8 cellular contexts compared by ENCODE assay signal in genomic region chr10:116796910-116797513, GRCh38. TPM values are rescaled to one million over a fixed set of nuclear protein-coding genes. Genes with fewer than 3 reads are reported as not detected.
A peak's percentile ranks its signal among the peaks of the same experiment; 100 is the strongest.
DNase-seq lines count a peak whose midpoint lies in the region; ATAC-seq, FAIRE-seq and TF ChIP-seq lines count a peak whose summit lies in the region.

No MANE protein-coding gene starts in this region.

- H3K36me3 ChIP-seq in bronchial epithelial cell (ENCODE audit: control insufficient read depth, insufficient read depth, low read length): no peaks in the 10 kb centered on the region

- H3K9me3 Mint-ChIP-seq in WTC11: no peaks in the 10 kb centered on the region

- H3K4me1 Mint-ChIP-seq in WTC11: peaks cover 25% of the 10 kb centered on the region

- no peak overlapping the region for H3K27ac Mint-ChIP-seq in WTC11

- peak; percentile 91 for ATAC-seq in GM18498 (IDR thresholded peaks at IDR 0.05; ENCODE audit: unreplicated experiment)
- peak; percentile 67 for ATAC-seq in HG03025 (IDR thresholded peaks at IDR 0.05; ENCODE audit: low FRiP score, unreplicated experiment)
- ATAC-seq in WTC11: peak; percentile 89

- no peak for FAIRE-seq in bronchial epithelial cell (lab: Jason Lieb, UNC)

- no peak overlapping the region for H3K4me3 Mint-ChIP-seq in WTC11

- DNase-seq in 8988T (peak; percentile 60), NCI-H2107 treated with DMSO at 0.1 percent for 48 hours (lab: John Stamatoyannopoulos, UW; ENCODE audit: unreplicated experiment) (peak; percentile 8), WTC11 (ENCODE audit: low spot score) (peak; percentile 86), bronchial epithelial cell (ENCODE audit: low read depth) (peak; percentile 48), kidney tubule cell (ENCODE audit: low spot score) (peak; percentile 76)
- peak; percentile 53 to 68 for DNase-seq in stimulated activated CD4-positive, alpha-beta T cell treated with anti-CD3 and anti-CD28 coated beads, Interleukin-4, amount 100 ng/mL, for 4 hours

- peaks cover 1% of the 10 kb centered on the region for H3K27me3 ChIP-seq in bronchial epithelial cell (ENCODE audit: control insufficient read depth, insufficient read depth, low read length)

- CTCF ChIA-PET in WTC11 (lab: Charles Lee): interaction anchor here (0.6 to 4.3 kb wide), 34 partner anchors 10 to 379 kb away, joined by 3 to 99 read pairs (median 4); partner anchors contain the start of genes ENO4 and SHTN1

- peaks cover 8% of the 10 kb centered on the region for H3K27me3 Mint-ChIP-seq in WTC11 (ENCODE audit: low read depth)

- TF ChIP-seq CTCF in WTC11 (IDR thresholded peaks at IDR 0.05) (peak; percentile 85), bronchial epithelial cell (IDR thresholded peaks at IDR 0.05; ENCODE audit: insufficient read depth, low read length, severe bottlenecking) (peak; percentile 92)

- H3K36me3 Mint-ChIP-seq in WTC11: no peaks in the 10 kb centered on the region

- POLR2A ChIA-PET in WTC11 (lab: Charles Lee): no interaction called here

- no peak overlapping the region for H3K4me3 ChIP-seq in bronchial epithelial cell (ENCODE audit: low read depth, low read length)

TF ChIP-seq in WTC11, 78 proteins besides CTCF, POLR2A, EP300 and RAD21:
- TF ChIP-seq NFATC4 (CRISPR knock-in tag; IDR thresholded peaks at IDR 0.05) (no peak), ZNF219 (CRISPR knock-in tag; IDR thresholded peaks at IDR 0.05; ENCODE audit: borderline replicate concordance) (no peak), ETV6 (CRISPR knock-in tag; IDR thresholded peaks at IDR 0.05) (no peak), ATF6 (CRISPR knock-in tag; IDR thresholded peaks at IDR 0.05) (no peak)
TF ChIP-seq in WTC11: peak in this region for 0.

RNA-seq across cellular contexts. Expression of gene ENO4, which starts 52.3 kb away (rescaled TPM):
- total RNA-seq in WTC11 (2021) (0.27 to 1.1 TPM (median 0.42 TPM) in 3 replicates), bronchial epithelial cell (not detected in 2 replicates)

RNA-seq across cellular contexts. Expression of gene HSPA12A, which starts 54.6 kb away (rescaled TPM):
- 5.0 to 7.2 TPM (median 5.2 TPM) in 3 replicates for total RNA-seq in WTC11 (2021)
- 0.79 and 1.4 TPM in 2 replicates for total RNA-seq in bronchial epithelial cell

Comparison
In these comparisons a context has a peak if more than half of its experiments do, and no peak if none do; other contexts are left out.
1. DNase-seq: peak in every context shown above with its lines; median percentile 86 in WTC11; 76 in kidney tubule cell; 60 in stimulated activated CD4-positive, alpha-beta T cell treated with anti-CD3 and anti-CD28 coated beads, Interleukin-4, amount 100 ng/mL, for 4 hours; 60 in 8988T; 48 in bronchial epithelial cell; 8 in NCI-H2107 treated with DMSO at 0.1 percent for 48 hours.